In the genomic region with DNA sequence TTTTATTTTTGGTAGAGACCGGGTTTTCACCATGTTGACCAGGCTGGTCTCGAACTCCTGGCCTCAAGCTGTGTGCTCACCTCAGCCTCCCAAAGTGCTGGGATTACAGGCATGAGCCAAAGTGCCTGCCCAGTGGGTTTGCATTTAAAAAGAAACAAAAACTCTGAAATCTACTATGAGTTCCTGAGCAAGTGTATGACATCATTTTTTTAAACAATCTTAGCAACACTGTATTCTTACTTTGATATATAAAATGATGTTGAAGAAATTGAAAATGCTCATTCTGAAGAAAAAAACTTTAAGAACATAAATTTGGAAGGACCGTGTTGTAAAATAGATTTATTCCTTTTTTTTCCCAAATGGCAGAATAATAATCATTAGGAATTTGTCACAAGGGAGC, we compare ENCODE assay signal across 34 cellular contexts.
"Had no signal": no experiment of that assay in that cellular context is flagged by ENCODE, and none has a peak within 500 bp of the region (broad histone marks: within the 10 kb centered on the region; RNA-seq: fewer than 3 reads in every experiment).

No MANE protein-coding gene starts in this region.

- H3K4me1 ChIP-seq: adrenal gland, ascending aorta, body of pancreas, breast epithelium had no signal

- H3K27ac ChIP-seq: adrenal gland, ascending aorta, body of pancreas, brain microvascular endothelial cell, breast epithelium, cardiac muscle cell had no signal

- ATAC-seq: activated naive CD4-positive, alpha-beta T cell treated with anti-CD3 and anti-CD28 coated beads, Interleukin-2, amount 50 U/mL, for 72 hours; activated naive CD8-positive, alpha-beta T cell treated with anti-CD3 and anti-CD28 coated beads, Interleukin-2, amount 50 U/mL, for 24 hours; activated T-cell treated with anti-CD3 and anti-CD28 coated beads, Interleukin-2, amount 50 U/mL, for 4 hours; activated T-cell treated with anti-CD3 and anti-CD28 coated beads, Interleukin-2, amount 50 U/mL, for 72 hours; activated T-helper 17 cell treated with anti-CD3 and anti-CD28 coated beads, Interleukin-2, amount 50 U/mL, for 72 hours; body of pancreas had no signal

- H3K27me3 ChIP-seq: adrenal gland, ascending aorta, body of pancreas, brain microvascular endothelial cell, breast epithelium, cardiac muscle cell had no signal

- DNase-seq: activated effector memory CD4-positive, alpha-beta T cell treated with anti-CD3 and anti-CD28 coated beads, Interleukin-2, amount 50 U/mL, for 16 hours; activated effector memory CD4-positive, alpha-beta T cell treated with Interleukin-2 at 50 U/mL for 16 hours; activated gamma-delta T cell; activated gamma-delta T cell treated with Interleukin-2 at 50 U/mL for 16 hours; activated naive CD4-positive, alpha-beta T cell; activated naive CD4-positive, alpha-beta T cell treated with anti-CD3 and anti-CD28 coated beads for 36 hours; activated naive CD4-positive, alpha-beta T cell treated with anti-CD3 and anti-CD28 coated beads, Interleukin-2, amount 10 ng/mL, durations not matched to agents 7 days and 5 days; activated naive CD4-positive, alpha-beta T cell treated with anti-CD3 and anti-CD28 coated beads, Interleukin-2, amount 50 U/mL, for 16 hours; activated naive CD4-positive, alpha-beta T cell treated with Interleukin-2 at 50 U/mL for 16 hours; activated naive CD8-positive, alpha-beta T cell treated with anti-CD3 and anti-CD28 coated beads for 36 hours; activated naive CD8-positive, alpha-beta T cell treated with anti-CD3 and anti-CD28 coated beads, Interleukin-2, amount 10 ng/mL, durations not matched to agents 7 days and 5 days; activated naive CD8-positive, alpha-beta T cell treated with anti-CD3 and anti-CD28 coated beads, Interleukin-2, amount 50 U/mL, for 24 hours; activated T-cell treated with anti-CD3 and anti-CD28 coated beads, Interleukin-2, amount 50 U/mL, for 1 hour; activated T-cell treated with anti-CD3 and anti-CD28 coated beads, Interleukin-2, amount 50 U/mL, for 24 hours; activated T-cell treated with anti-CD3 and anti-CD28 coated beads, Interleukin-2, amount 50 U/mL, for 4 hours; activated T-cell treated with anti-CD3 and anti-CD28 coated beads, Interleukin-2, amount 50 U/mL, for 48 hours; activated T-cell treated with anti-CD3 and anti-CD28 coated beads, Interleukin-2, amount 50 U/mL, for 72 hours; adrenal gland; amniotic stem cell; amygdala; anterior cingulate cortex; aorta; body of pancreas; brain microvascular endothelial cell; caudate nucleus; central memory CD4-positive, alpha-beta T cell; cerebellar nuclear complex had no signal

- H3K4me3 ChIP-seq: adrenal gland, ascending aorta, body of pancreas, breast epithelium, cardiac muscle cell had no signal

- H3K36me3 ChIP-seq: adrenal gland, ascending aorta, brain microvascular endothelial cell, breast epithelium, cardiac muscle cell had no signal

- H3K9me3 ChIP-seq: adrenal gland, ascending aorta, body of pancreas had no signal

- FAIRE-seq: astrocyte, bronchial epithelial cell had no signal
